In genomic region chr4:88659061-88659889, GRCh38 we compare ENCODE assay signal across 8 cellular contexts. TPM values are rescaled to one million over a fixed set of nuclear protein-coding genes. Genes with fewer than 3 reads are reported as not detected.
DNase-seq lines count a peak whose midpoint lies in the region; ATAC-seq, FAIRE-seq and TF ChIP-seq lines count a peak whose summit lies in the region.

No MANE protein-coding gene starts in this region.

- H3K27ac ChIP-seq in A673 (ENCODE audit: low read depth, low read length, poor library complexity, severe bottlenecking) (no peak overlapping the region), lower lobe of right lung (no peak overlapping the region), thyroid gland (peak overlapping the region in 1 of 3 donors; percentile 25)

- H3K4me1 ChIP-seq in A673 (ENCODE audit: insufficient read depth, low read length, poor library complexity, severe bottlenecking) (no peaks in the 10 kb centered on the region), lower lobe of right lung (peaks cover 6% of the 10 kb centered on the region), thyroid gland (peaks cover 0 to 3% of the 10 kb centered on the region in 2 donors)

- no TSS peak for BruUV-seq in A673 (replicated peaks; lab: Mats Ljungman, UMichigan)

- H3K4me3 ChIP-seq in A673 (ENCODE audit: low read depth, low read length, poor library complexity, severe bottlenecking) (no peak overlapping the region), lower lobe of right lung (no peak overlapping the region), thyroid gland (replicated peaks in 1 of 3) (no peak overlapping the region)

- H3K36me3 ChIP-seq in A673 (ENCODE audit: insufficient read depth, low read length, poor library complexity, severe bottlenecking) (no peaks in the 10 kb centered on the region), lower lobe of right lung (peaks cover 75% of the 10 kb centered on the region), thyroid gland (peaks cover 0 to 5% of the 10 kb centered on the region in 2 donors)

- no peaks in the 10 kb centered on the region for H3K9me3 ChIP-seq in A673 (ENCODE audit: low read depth, low read length, poor library complexity, severe bottlenecking)
- no peaks in the 10 kb centered on the region for H3K9me3 ChIP-seq in lower lobe of right lung
- no peaks in the 10 kb centered on the region for H3K9me3 ChIP-seq in thyroid gland

- H3K27me3 ChIP-seq in A673 (replicated peaks; ENCODE audit: insufficient read depth, low read depth, low read length, poor library complexity) (no peaks in the 10 kb centered on the region), lower lobe of right lung (ENCODE audit: low read depth) (no peaks in the 10 kb centered on the region), thyroid gland (no peaks in the 10 kb centered on the region)

- FAIRE-seq in TTC549 (lab: Jason Lieb, UNC) = peak; percentile 36

- DNase-seq in A673 (ENCODE audit: low spot score) (peak; percentile 32), ELF-1 (ENCODE audit: low read depth, low spot score) (peak; percentile 72), HuH-7 (ENCODE audit: low spot score) (peak; percentile 26), ecto neural progenitor cell (ENCODE audit: low spot score) (peak; percentile 56), lower lobe of right lung (no peak), thyroid gland (peak; percentile 68 to 70)

- 40 to 53% methylated on average over 4 of the region's 4 CpGs for WGBS in thyroid gland, 2 donors

- POLR2A ChIA-PET in A673 (lab: Charles Lee; ENCODE audit: low non-redundant PET) = no interaction called here

- ATAC-seq in GM21717 (IDR thresholded peaks at IDR 0.05; ENCODE audit: unreplicated experiment) (peak; percentile 91), lower lobe of right lung (peak; percentile 86 to 91)

- TF ChIP-seq CTCF in A673 (conservative IDR thresholded peaks at IDR 0.05; ENCODE audit: low read depth, low read length) = peak; percentile 63
- peak; percentile 79 for TF ChIP-seq CTCF in lower lobe of right lung (IDR thresholded peaks at IDR 0.05)
- peak; percentile 65 to 91 (median 86) for TF ChIP-seq CTCF in thyroid gland (IDR thresholded peaks at IDR 0.05)

- TF ChIP-seq POLR2A in thyroid gland (IDR thresholded peaks at IDR 0.05) = no peak

- CTCF ChIA-PET in A673 (lab: Charles Lee) = interaction anchor here (0.6 to 1.5 kb wide), 5 partner anchors 14 to 134 kb away, joined by 3 to 11 read pairs (median 4); no protein-coding TSS in a partner anchor

- intact Hi-C loops in A673 (cut with micrococcal nuclease; ENCODE audit: unreplicated experiment) (loop anchor here (2.0 kb wide), 1 partner anchor 132 kb away; no protein-coding TSS in a partner anchor), lower lobe of right lung (cut with DNase I) (loop anchor here (5.0 kb wide), 1 partner anchor 122 kb away; no protein-coding TSS in a partner anchor), thyroid gland (cut with DNase I) (loop anchor here (5.0 to 10.0 kb wide), 2 partner anchors 64 to 117 kb away; partner anchors contain the start of gene HERC3)

RNA-seq across cellular contexts. Expression of gene NAP1L5, which starts 38.4 kb away (rescaled TPM):
- total RNA-seq in A673 (2021) (not detected in 2 replicates), lower lobe of right lung (3.0 TPM), thyroid gland (10 to 100 TPM; 14.1 to 16.3 (median 16.2) TPM)
